17 cellular contexts compared by ENCODE assay signal in the genomic region with DNA sequence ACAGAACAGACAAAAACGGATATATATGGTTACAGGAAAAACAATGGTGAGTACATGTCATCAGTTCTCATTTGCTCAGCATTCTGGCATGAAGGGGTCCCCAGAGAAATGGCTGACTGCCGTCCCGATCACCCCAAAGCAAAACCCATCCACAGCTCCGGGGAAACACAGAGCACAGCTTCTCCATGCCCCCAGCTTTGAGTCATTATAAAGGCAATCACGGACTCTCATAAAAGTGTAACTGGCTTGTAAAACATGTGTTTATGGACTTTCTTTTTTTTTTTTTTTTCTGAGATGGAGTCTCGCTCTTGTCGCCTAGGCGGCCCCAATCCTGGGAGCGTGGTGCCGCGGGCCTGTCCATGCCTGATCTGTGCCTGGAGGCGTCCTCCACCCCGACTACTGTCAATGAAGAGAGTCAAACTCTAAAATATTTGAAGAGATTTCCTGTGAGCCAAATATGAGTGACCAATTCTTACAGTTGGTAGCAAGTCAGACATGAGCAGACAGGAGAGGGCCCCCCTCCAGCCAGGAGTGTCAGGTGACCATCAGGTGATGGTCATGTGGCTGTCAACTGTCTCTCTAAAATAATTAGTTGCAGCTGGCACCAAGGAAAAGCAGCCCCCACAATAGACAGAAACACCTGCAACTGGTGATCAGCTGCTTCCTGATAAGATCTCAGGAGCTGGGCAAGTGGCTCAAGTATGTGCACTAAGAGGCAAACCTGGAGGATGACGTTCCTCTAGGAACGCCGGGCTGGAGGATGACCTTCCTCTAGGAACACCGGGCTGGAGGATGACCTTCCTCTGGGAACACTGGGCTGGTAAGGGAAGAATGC. TPM values are rescaled to one million over a fixed set of nuclear protein-coding genes. Genes with fewer than 3 reads are reported as not detected.
DNase-seq lines count a peak whose midpoint lies in the region; ATAC-seq, FAIRE-seq and TF ChIP-seq lines count a peak whose summit lies in the region.
"Had no signal": no experiment of that assay in that cellular context is flagged by ENCODE, and none has a peak within 500 bp of the region (broad histone marks: within the 10 kb centered on the region; RNA-seq: fewer than 3 reads in every experiment).

No MANE protein-coding gene starts in this region.

- no peaks in the 10 kb centered on the region for H3K36me3 ChIP-seq in BLaER1 treated with 17β-estradiol and CSF1 and Interleukin-3, amounts not matched to agents 10 nM and 100 nM
- H3K36me3 ChIP-seq in gastroesophageal sphincter, result no peaks in the 10 kb centered on the region
- H3K36me3 ChIP-seq in kidney (ENCODE audit: control insufficient read depth in 1 of 2, insufficient read depth in 2 of 2, low read length in 2 of 2), result no peaks in the 10 kb centered on the region
- H3K36me3 ChIP-seq: MG63, pancreas, suprapubic skin had no signal

- TF ChIP-seq POLR2A in gastroesophageal sphincter (IDR thresholded peaks at IDR 0.05), result no peak

- no peaks in the 10 kb centered on the region for H3K9me3 ChIP-seq in BLaER1 treated with 17β-estradiol and CSF1 and Interleukin-3, amounts not matched to agents 10 nM and 100 nM (replicated peaks in 1 of 11)
- H3K9me3 ChIP-seq in gastroesophageal sphincter, result no peaks in the 10 kb centered on the region
- no peaks in the 10 kb centered on the region for H3K9me3 ChIP-seq in kidney (ENCODE audit: control insufficient read depth in 1 of 2, low read length in 2 of 2)
- H3K9me3 ChIP-seq: MG63, pancreas, suprapubic skin had no signal

- peaks cover 4% of the 10 kb centered on the region for H3K36me3 Mint-ChIP-seq in activated CD4-positive, alpha-beta T cell treated with anti-CD3 and anti-CD28 coated beads, Interleukin-2, amount 10 ng/mL, durations not matched to agents 24 days and 14 days (ENCODE audit: low read depth)

- peaks cover 0 to 20% (median 12%) of the 10 kb centered on the region in 11 experiments; a peak in 16 of 22 replicates for H3K27me3 ChIP-seq in BLaER1 treated with 17β-estradiol and CSF1 and Interleukin-3, amounts not matched to agents 10 nM and 100 nM
- peaks cover 18% of the 10 kb centered on the region for H3K27me3 ChIP-seq in gastroesophageal sphincter
- H3K27me3 ChIP-seq: MG63, pancreas had no signal

- H3K9me3 Mint-ChIP-seq in activated CD4-positive, alpha-beta T cell treated with anti-CD3 and anti-CD28 coated beads, Interleukin-2, amount 10 ng/mL, durations not matched to agents 24 days and 14 days, result peaks cover 5% of the 10 kb centered on the region

- TF ChIP-seq EP300 in gastroesophageal sphincter (IDR thresholded peaks at IDR 0.05), result no peak

- no peak overlapping the region for H3K27ac Mint-ChIP-seq in activated CD4-positive, alpha-beta T cell treated with anti-CD3 and anti-CD28 coated beads, Interleukin-2, amount 10 ng/mL, durations not matched to agents 24 days and 14 days
- H3K27ac Mint-ChIP-seq: activated naive CD8-positive, alpha-beta T cell treated with anti-CD3 and anti-CD28 coated beads for 36 hours had no signal

- FAIRE-seq in kidney (lab: Jason Lieb, UNC), result no peak
- FAIRE-seq: bronchial epithelial cell, islet of Langerhans, pancreas had no signal

- in situ Hi-C loops in G401 (cut with HindIII; ENCODE audit: low sequenced_read_pairs), result no loop called here

- WGBS in gastroesophageal sphincter (ENCODE audit: low coverage in 1 of 2), 2 donors, result 71 to 72% methylated on average over 8 to 17 of the region's 17 CpGs

- peak; percentile 28 for ATAC-seq in gastroesophageal sphincter
- ATAC-seq: pancreas had no signal

- peak; percentile 62 for DNase-seq in LoVo (ENCODE audit: low spot score)
- DNase-seq in RPMI8226, result peak; percentile 40
- no peak for DNase-seq in activated CD4-positive, alpha-beta T cell treated with anti-CD3 and anti-CD28 coated beads, Interleukin-2, amount 10 ng/mL, durations not matched to agents 24 days and 14 days
- DNase-seq in kidney, result no peak
- DNase-seq in activated CD4-positive, CD25-positive, alpha-beta regulatory T cell treated with anti-CD3 and anti-CD28 coated beads, Interleukin-2, amount 50 U/mL, for 72 hours, result no peak
- no peak for DNase-seq in G401 (ENCODE audit: low spot score)
- DNase-seq: activated naive CD8-positive, alpha-beta T cell treated with anti-CD3 and anti-CD28 coated beads for 36 hours; DND-41; effector CD4-positive, alpha-beta T cell; MG63; NCI-H226; pancreas had no signal

- no peak overlapping the region for H3K4me3 Mint-ChIP-seq in activated CD4-positive, alpha-beta T cell treated with anti-CD3 and anti-CD28 coated beads, Interleukin-2, amount 10 ng/mL, durations not matched to agents 24 days and 14 days
- H3K4me3 Mint-ChIP-seq: activated naive CD8-positive, alpha-beta T cell treated with anti-CD3 and anti-CD28 coated beads for 36 hours had no signal

- H3K27me3 Mint-ChIP-seq in activated CD4-positive, alpha-beta T cell treated with anti-CD3 and anti-CD28 coated beads, Interleukin-2, amount 10 ng/mL, durations not matched to agents 24 days and 14 days, result peaks cover 45% of the 10 kb centered on the region

- H4K20me1 ChIP-seq in BLaER1 treated with 17β-estradiol and CSF1 and Interleukin-3, amounts not matched to agents 10 nM and 100 nM, result no peaks in the 10 kb centered on the region; a peak in 2 of 22 replicates

- TF ChIP-seq CTCF in gastroesophageal sphincter (IDR thresholded peaks at IDR 0.05) (no peak), kidney (IDR thresholded peaks at IDR 0.05; ENCODE audit: borderline replicate concordance, extremely low read depth, insufficient read depth) (no peak)

- no peak overlapping the region for H3K9ac ChIP-seq in BLaER1 treated with 17β-estradiol and CSF1 and Interleukin-3, amounts not matched to agents 10 nM and 100 nM
- no peak overlapping the region for H3K9ac ChIP-seq in kidney (ENCODE audit: low read length in 2 of 2)

- no peak overlapping the region for H3K4me3 ChIP-seq in BLaER1 treated with 17β-estradiol and CSF1 and Interleukin-3, amounts not matched to agents 10 nM and 100 nM
- H3K4me3 ChIP-seq in gastroesophageal sphincter (no peak overlapping the region), kidney (ENCODE audit: low read length in 2 of 2) (no peak overlapping the region)
- H3K4me3 ChIP-seq: MG63, pancreas, suprapubic skin had no signal

- H3K4me1 Mint-ChIP-seq in activated CD4-positive, alpha-beta T cell treated with anti-CD3 and anti-CD28 coated beads, Interleukin-2, amount 10 ng/mL, durations not matched to agents 24 days and 14 days, result peaks cover 36% of the 10 kb centered on the region

- H3K4me2 ChIP-seq in BLaER1 treated with 17β-estradiol and CSF1 and Interleukin-3, amounts not matched to agents 10 nM and 100 nM, result peak overlapping the region in 6 of 11 experiments; percentile 31 to 54 (median 48); a peak in 10 of 22 replicates

- intact Hi-C loops in activated CD4-positive, alpha-beta T cell treated with anti-CD3 and anti-CD28 coated beads, Interleukin-2, amount 10 ng/mL, durations not matched to agents 24 days and 14 days (cut with micrococcal nuclease), result no loop called here
- intact Hi-C loops in kidney (cut with DNase I), result no loop called here

- no peak overlapping the region for H3K27ac ChIP-seq in BLaER1 treated with 17β-estradiol and CSF1 and Interleukin-3, amounts not matched to agents 10 nM and 100 nM
- H3K27ac ChIP-seq in gastroesophageal sphincter (no peak overlapping the region), kidney (ENCODE audit: low read depth in 2 of 2, low read length in 2 of 2) (no peak overlapping the region)
- H3K27ac ChIP-seq: suprapubic skin had no signal

- H3K4me1 ChIP-seq in BLaER1 treated with 17β-estradiol and CSF1 and Interleukin-3, amounts not matched to agents 10 nM and 100 nM, result peaks cover 4 to 27% (median 15%) of the 10 kb centered on the region in 10 experiments; a peak in 17 of 20 replicates
- no peaks in the 10 kb centered on the region for H3K4me1 ChIP-seq in gastroesophageal sphincter
- H3K4me1 ChIP-seq in kidney (ENCODE audit: control insufficient read depth in 1 of 2, insufficient read depth in 1 of 2, low read depth in 1 of 2, low read length in 2 of 2), result peaks cover 0 to 2% of the 10 kb centered on the region in 2 donors
- H3K4me1 ChIP-seq: suprapubic skin had no signal

RNA-seq across cellular contexts. Expression of gene NOM1, which starts 21.7 kb away (rescaled TPM):
- total RNA-seq in gastroesophageal sphincter (10 to 100 TPM; 15.1 to 20.7 (median 17.1) TPM), kidney (17.6 TPM)
- total RNA-seq in activated CD4-positive, alpha-beta T cell treated with anti-CD3 and anti-CD28 coated beads, Interleukin-2, amount 10 ng/mL, durations not matched to agents 24 days and 14 days, result 50.5 and 54.5 TPM in 2 replicates
- polyA plus RNA-seq in kidney (ENCODE audit: insufficient read depth, low read depth, low replicate concordance), result 5.8 TPM
- 10.8 and 14.2 TPM in 2 replicates for total RNA-seq in G401 (2014; rRNA removed; shearing (Covaris generic))

RNA-seq across cellular contexts. Expression of gene LMBR1, which starts 34.8 kb away (rescaled TPM):
- total RNA-seq in gastroesophageal sphincter (10 to 100 TPM; 39.9 to 63.0 (median 59.0) TPM), kidney (82.6 TPM)
- 57.0 and 63.6 TPM in 2 replicates for total RNA-seq in activated CD4-positive, alpha-beta T cell treated with anti-CD3 and anti-CD28 coated beads, Interleukin-2, amount 10 ng/mL, durations not matched to agents 24 days and 14 days
- 19.6 TPM for polyA plus RNA-seq in kidney (ENCODE audit: insufficient read depth, low read depth, low replicate concordance)
- 66.9 and 78.8 TPM in 2 replicates for total RNA-seq in G401 (2014; rRNA removed; shearing (Covaris generic))

Comparison
In these comparisons a context has a peak if more than half of its experiments do, and no peak if none do; other contexts are left out.
1. DNase-seq: peak in LoVo (single experiment) and RPMI8226 (single experiment); none in activated CD4-positive, alpha-beta T cell treated with anti-CD3 and anti-CD28 coated beads, Interleukin-2, amount 10 ng/mL, durations not matched to agents 24 days and 14 days (single experiment), kidney (single experiment), activated CD4-positive, CD25-positive, alpha-beta regulatory T cell treated with anti-CD3 and anti-CD28 coated beads, Interleukin-2, amount 50 U/mL, for 72 hours (single experiment) and G401 (single experiment).